Comparison of ENCODE assay signal across 1 cellular context in the genomic region with DNA sequence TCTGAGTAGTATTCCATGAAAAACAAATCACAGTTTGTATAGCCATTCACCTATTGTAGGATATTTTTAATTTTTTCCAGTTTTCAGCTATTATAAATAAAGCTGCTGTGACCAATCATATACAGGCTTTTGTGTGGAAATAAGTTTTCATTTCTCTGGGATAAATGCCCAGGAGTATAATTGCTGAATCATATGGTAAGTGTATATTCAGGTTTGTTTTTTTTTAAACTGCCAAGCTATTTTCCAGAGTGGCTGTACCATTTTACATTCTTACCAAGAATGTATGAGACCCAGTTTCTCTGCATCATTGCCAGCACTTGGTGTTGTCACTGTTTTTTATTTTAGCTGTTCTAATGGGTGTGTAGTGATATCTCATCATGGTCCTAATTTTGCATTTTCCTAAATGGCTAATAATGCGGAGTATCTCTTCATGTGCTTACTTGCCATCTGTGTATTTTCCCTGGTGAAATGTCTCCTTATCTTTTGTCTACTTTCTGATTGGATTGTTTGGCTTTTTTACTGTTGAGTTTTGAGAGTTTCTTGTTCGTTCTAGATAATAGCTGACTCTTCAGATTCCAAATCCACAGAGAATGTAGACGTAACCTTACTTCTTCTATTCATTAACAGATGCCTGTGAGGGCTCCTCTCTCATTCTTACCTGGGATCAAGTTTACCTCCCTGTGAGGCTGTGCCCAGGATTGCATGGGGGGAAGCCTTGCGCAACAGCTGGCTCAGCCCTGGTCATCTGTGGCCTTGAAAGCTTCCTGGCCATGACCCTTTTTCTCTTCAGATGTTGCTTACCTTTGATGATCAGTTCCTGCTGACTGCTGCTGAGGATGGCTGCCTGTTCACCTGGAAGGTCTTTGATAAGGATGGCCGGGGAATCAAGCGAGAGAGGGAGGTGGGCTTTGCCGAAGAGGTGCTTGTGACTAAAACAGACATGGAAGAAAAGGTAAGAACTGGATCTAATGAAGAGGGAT.
TF ChIP-seq lines count a peak whose summit lies in the region.

No MANE protein-coding gene starts in this region.

TF ChIP-seq in endothelial cell of umbilical vein, 7 proteins besides CTCF, POLR2A, EP300 and RAD21:
- TF ChIP-seq, protein P1, sequence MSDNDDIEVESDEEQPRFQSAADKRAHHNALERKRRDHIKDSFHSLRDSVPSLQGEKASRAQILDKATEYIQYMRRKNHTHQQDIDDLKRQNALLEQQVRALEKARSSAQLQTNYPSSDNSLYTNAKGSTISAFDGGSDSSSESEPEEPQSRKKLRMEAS (IDR thresholded peaks at IDR 0.05; ENCODE audit: insufficient read depth, insufficient read length) = no peak
- TF ChIP-seq MYC (IDR thresholded peaks at IDR 0.05; ENCODE audit: low read depth, low read length) (no peak), FOS (IDR thresholded peaks at IDR 0.05; ENCODE audit: borderline replicate concordance, insufficient read depth, low read length) (no peak), GATA2 (IDR thresholded peaks at IDR 0.05; ENCODE audit: insufficient read depth, insufficient read length, low read depth, low read length) (no peak), JUN (IDR thresholded peaks at IDR 0.05; ENCODE audit: borderline replicate concordance, insufficient read depth, insufficient read length, low read depth) (no peak), EZH2 (IDR thresholded peaks at IDR 0.05; ENCODE audit: borderline replicate concordance, low read depth, low read length, severe bottlenecking) (no peak), POLR2AphosphoS5 (IDR thresholded peaks at IDR 0.05; ENCODE audit: insufficient read depth, low read depth, low read length) (no peak)
